Comparison of ENCODE assay signal across 19 cellular contexts in genomic region chr10:56091872-56092271, GRCh38.
DNase-seq lines count a peak whose midpoint lies in the region; ATAC-seq and TF ChIP-seq lines count a peak whose summit lies in the region.
"Had no signal": no experiment of that assay in that cellular context is flagged by ENCODE, and none has a peak within 500 bp of the region (broad histone marks: within the 10 kb centered on the region; RNA-seq: fewer than 3 reads in every experiment).

No MANE protein-coding gene starts in this region.

- H3K36me3 ChIP-seq in IMR-90 (ENCODE audit: control insufficient read depth, insufficient read depth, low read length) (no peaks in the 10 kb centered on the region), BE2C (no peaks in the 10 kb centered on the region)

- no peak overlapping the region for H3K56ac ChIP-seq in IMR-90 (ENCODE audit: extremely low read depth, insufficient read depth, low read length)

- H2BK15ac ChIP-seq in IMR-90 (ENCODE audit: low read depth, low read length) = no peak overlapping the region

- peaks cover 9% of the 10 kb centered on the region for H3K9me3 Mint-ChIP-seq in memory B cell

- H4K20me1 ChIP-seq in IMR-90 (ENCODE audit: insufficient read depth, low read length) = no peaks in the 10 kb centered on the region

- H3K27me3 Mint-ChIP-seq in memory B cell = no peaks in the 10 kb centered on the region
- H3K27me3 Mint-ChIP-seq: B cell; CD4-positive, CD25-positive, alpha-beta regulatory T cell; CD8-positive, alpha-beta memory T cell had no signal

- intact Hi-C loops in IMR-90 (cut with micrococcal nuclease) (no loop called here), left ventricle myocardium superior (cut with micrococcal nuclease) (no loop called here)

- H4K8ac ChIP-seq in IMR-90 (ENCODE audit: low read depth in 2 of 2, low read length in 2 of 2) = no peak overlapping the region

- H3K4me3 ChIP-seq in IMR-90 (ENCODE audit: insufficient read depth, low read depth, low read length) (no peak overlapping the region), BE2C (ENCODE audit: low read depth, low read length) (no peak overlapping the region)
- H3K4me3 ChIP-seq: GM12878 had no signal

- no peaks in the 10 kb centered on the region for H3K9me1 ChIP-seq in IMR-90 (ENCODE audit: insufficient read depth, low read length)

- no peaks in the 10 kb centered on the region for H3K36me3 Mint-ChIP-seq in memory B cell
- H3K36me3 Mint-ChIP-seq: CD4-positive, CD25-positive, alpha-beta regulatory T cell; CD8-positive, alpha-beta memory T cell had no signal

- H4K5ac ChIP-seq in IMR-90 (ENCODE audit: low read depth, low read length) = no peak overlapping the region

- DNase-seq in NOMO-1 treated with dmso at 0.1 percent for 144 hours (lab: John Stamatoyannopoulos, UW; ENCODE audit: unreplicated experiment) (peak; percentile 0), NOMO-1 (lab: John Stamatoyannopoulos, UW; ENCODE audit: unreplicated experiment in 2 of 2) (no peak), IMR-90 (no peak), MV-4-11 (lab: John Stamatoyannopoulos, UW) (peak; percentile 43), memory B cell (ENCODE audit: low spot score in 2 of 2) (no peak), left ventricle myocardium superior (no peak), BE2C (no peak)
- DNase-seq: 8988T; C1 segment of cervical spinal cord; CD4-positive, CD25-positive, alpha-beta regulatory T cell; CD8-positive, alpha-beta memory T cell; COR-L47; DMS 273 treated with DMSO at 0.1 percent for 48 hours; DMS53; DND-41; EL; H9 had no signal

- H3K4me3 Mint-ChIP-seq in memory B cell = no peak overlapping the region
- H3K4me3 Mint-ChIP-seq: B cell; CD4-positive, CD25-positive, alpha-beta regulatory T cell; CD8-positive, alpha-beta memory T cell; H9 had no signal

- H3K4me1 Mint-ChIP-seq in memory B cell = no peaks in the 10 kb centered on the region
- H3K4me1 Mint-ChIP-seq: B cell; CD4-positive, CD25-positive, alpha-beta regulatory T cell; CD8-positive, alpha-beta memory T cell had no signal

- H2BK20ac ChIP-seq in IMR-90 (ENCODE audit: low read depth, low read length) = no peak overlapping the region

- CTCF ChIA-PET in IMR-90 (lab: Yijun Ruan, JAX) = no interaction called here

- H3K27ac Mint-ChIP-seq in memory B cell = no peak overlapping the region
- H3K27ac Mint-ChIP-seq: B cell; CD4-positive, CD25-positive, alpha-beta regulatory T cell; CD8-positive, alpha-beta memory T cell; H9 had no signal

- H4K91ac ChIP-seq in IMR-90 (ENCODE audit: insufficient read depth, low read depth, low read length) = no peak overlapping the region

- H3K27me3 ChIP-seq in IMR-90 (ENCODE audit: control insufficient read depth, insufficient read depth, low read length) (no peaks in the 10 kb centered on the region), BE2C (no peaks in the 10 kb centered on the region)

- H2AK5ac ChIP-seq in IMR-90 (ENCODE audit: low read depth, low read length) = no peak overlapping the region

- no peak overlapping the region for H3K9ac ChIP-seq in IMR-90 (ENCODE audit: low read depth, low read length)

- BruUV-seq in IMR-90 (replicated peaks; lab: Mats Ljungman, UMichigan) = no TSS peak

- no peaks in the 10 kb centered on the region for H3K79me1 ChIP-seq in IMR-90 (ENCODE audit: low read depth in 1 of 2, low read length in 2 of 2)

- H2AK9ac ChIP-seq in IMR-90 (replicated peaks; ENCODE audit: low read depth, low read length, poor library complexity) = no peak overlapping the region

- H2BK120ac ChIP-seq in IMR-90 (ENCODE audit: low read depth, low read length) = no peak overlapping the region

- TF ChIP-seq POLR2A in IMR-90 (IDR thresholded peaks at IDR 0.05; ENCODE audit: low read depth, low read length) = no peak

- no peak overlapping the region for H2BK5ac ChIP-seq in IMR-90 (ENCODE audit: low read depth, low read length, poor library complexity, severe bottlenecking)

- H3K18ac ChIP-seq in IMR-90 (ENCODE audit: low read depth, low read length) = no peak overlapping the region

- no peak overlapping the region for H3K14ac ChIP-seq in IMR-90 (replicated peaks; ENCODE audit: low read depth, low read length)

- TF ChIP-seq CTCF in IMR-90 (conservative IDR thresholded peaks at IDR 0.05; ENCODE audit: low read depth, low read length) = no peak
- TF ChIP-seq CTCF in BE2C (IDR thresholded peaks at IDR 0.05; ENCODE audit: low read depth, low read length) = no peak

- POLR2A ChIA-PET in IMR-90 (lab: Charles Lee; ENCODE audit: unreplicated experiment) = no interaction called here

- no peak for TF ChIP-seq RAD21 in IMR-90 (IDR thresholded peaks at IDR 0.05; ENCODE audit: low read length)

- dilution Hi-C loops in IMR-90 (cut with HindIII; ENCODE audit: low sequenced_read_pairs, unreplicated experiment) = no loop called here

- H3K27ac ChIP-seq in IMR-90 (ENCODE audit: insufficient read depth, low read length) = no peak overlapping the region

- H3K9me3 ChIP-seq in IMR-90 (ENCODE audit: control insufficient read depth, insufficient read depth, low read length) = peaks cover 10% of the 10 kb centered on the region
- H3K9me3 ChIP-seq in BE2C = no peaks in the 10 kb centered on the region

- in situ Hi-C loops in IMR-90 (cut with MboI; ENCODE audit: low sequenced_read_pairs) = no loop called here

- H3K4me1 ChIP-seq in IMR-90 (ENCODE audit: control insufficient read depth, insufficient read depth, low read length) (no peaks in the 10 kb centered on the region), BE2C (no peaks in the 10 kb centered on the region)

- H3K4me2 ChIP-seq in IMR-90 (ENCODE audit: low read depth, low read length) = no peak overlapping the region

- no peak for ATAC-seq in IMR-90 (ENCODE audit: low read depth)
- peak; percentile 31 for ATAC-seq in memory B cell (ENCODE audit: low read depth)
- no peak for ATAC-seq in left ventricle myocardium superior
- ATAC-seq: GM12878 had no signal

- H3K23ac ChIP-seq in IMR-90 (ENCODE audit: low read depth, low read length) = no peak overlapping the region

- no peak overlapping the region for H2AFZ ChIP-seq in IMR-90 (replicated peaks; ENCODE audit: low read length, poor library complexity)

- H3K4ac ChIP-seq in IMR-90 (ENCODE audit: low read depth, low read length) = no peak overlapping the region

TF ChIP-seq in IMR-90, 13 proteins besides CTCF, POLR2A, EP300 and RAD21:
- no peak for TF ChIP-seq RCOR1 (IDR thresholded peaks at IDR 0.05; ENCODE audit: insufficient replicate concordance, low read length)
- 0 out of 2 replicates have a peak, but pooled peaks have one; percentile 13 for TF ChIP-seq MAFK (IDR thresholded peaks at IDR 0.05; ENCODE audit: low read depth, low read length)

Comparison
In these comparisons a context has a peak if more than half of its experiments do, and no peak if none do; other contexts are left out.
1. DNase-seq: peak in NOMO-1 treated with dmso at 0.1 percent for 144 hours (single experiment) and MV-4-11 (single experiment); none in NOMO-1 (0 of 2), IMR-90 (single experiment), memory B cell (0 of 2), left ventricle myocardium superior (single experiment) and BE2C (single experiment).